In the genomic region with DNA sequence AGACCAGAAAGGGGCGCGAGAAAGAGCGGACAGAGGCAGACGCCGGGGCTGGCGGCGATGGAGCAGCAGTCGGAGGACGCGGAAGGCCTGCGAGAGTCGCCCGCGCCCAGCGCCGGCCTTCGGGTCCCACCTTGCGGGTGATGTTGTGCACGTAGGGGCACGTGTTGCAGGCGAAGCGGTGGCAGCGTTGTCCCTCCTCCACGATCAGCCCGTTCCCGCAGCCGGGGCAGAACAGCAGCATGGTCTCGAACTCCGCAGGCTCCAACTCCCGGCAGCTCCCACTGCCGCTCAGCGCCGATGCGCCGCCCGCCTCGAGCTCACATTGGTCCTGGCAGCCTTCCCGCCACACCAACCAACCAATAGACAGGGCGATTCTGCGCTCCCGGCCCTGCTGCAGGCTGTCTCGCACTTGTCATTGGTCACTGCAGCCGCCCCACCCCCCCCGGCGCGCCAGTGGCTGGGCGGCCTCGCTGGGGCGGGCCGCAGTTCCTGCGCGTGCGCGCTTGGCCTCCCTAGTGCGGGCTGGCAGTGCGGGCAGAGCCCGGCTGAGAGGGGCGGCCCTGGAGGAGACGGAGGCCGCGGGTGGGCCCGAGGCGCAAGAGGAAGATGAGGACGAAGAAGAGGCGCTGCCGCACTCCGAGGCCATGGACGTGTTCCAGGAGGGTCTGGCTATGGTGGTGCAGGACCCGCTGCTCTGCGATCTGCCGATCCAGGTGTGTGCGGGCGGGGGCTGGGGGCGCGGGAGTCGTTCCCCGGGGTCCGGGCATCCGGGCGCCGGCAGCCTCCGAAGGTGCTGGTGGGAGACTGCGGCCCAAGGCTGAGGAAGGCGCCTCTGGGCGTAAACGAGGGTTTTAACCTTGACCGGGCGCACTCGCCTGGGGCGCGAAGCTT, we compare ENCODE assay signal across 8 cellular contexts. TPM values are rescaled to one million over a fixed set of nuclear protein-coding genes. Genes with fewer than 3 reads are reported as not detected.
A peak's percentile ranks its signal among the peaks of the same experiment; 100 is the strongest.
DNase-seq lines count a peak whose midpoint lies in the region; ATAC-seq, FAIRE-seq and TF ChIP-seq lines count a peak whose summit lies in the region.

A gene (minus strand): TSS at position 263 of the 891 bp plus-strand sequence. CDS start 22 bp downstream, at position 241.
A gene (plus strand): TSS at position 483 of the 891 bp plus-strand sequence. CDS start 189 bp downstream, at position 672.

- FAIRE-seq in GM19239 (lab: Jason Lieb, UNC) = peak; percentile 94

- CTCF ChIA-PET in activated CD4-positive, alpha-beta T cell treated with anti-CD3 and anti-CD28 coated beads for 36 hours (lab: Charles Lee) = interaction anchor here (0.8 to 2.2 kb wide), 5 partner anchors 12 to 375 kb away, joined by 3 to 15 read pairs (median 6); no protein-coding TSS in a partner anchor

- H3K4me1 Mint-ChIP-seq in activated CD4-positive, alpha-beta T cell treated with anti-CD3 and anti-CD28 coated beads for 36 hours = peaks cover 30% of the 10 kb centered on the region

- no peaks in the 10 kb centered on the region for H3K9me3 ChIP-seq in BE2C

- no peaks in the 10 kb centered on the region for H3K27me3 Mint-ChIP-seq in activated CD4-positive, alpha-beta T cell treated with anti-CD3 and anti-CD28 coated beads for 36 hours

- peak; percentile 99 for DNase-seq in BE2C
- peak; percentile 99 for DNase-seq in GM19239 (ENCODE audit: insufficient read length, low spot score)
- peak; percentile 98 to 99 for DNase-seq in NCI-H524 (lab: John Stamatoyannopoulos, UW)
- peak; percentile 100 for DNase-seq in activated CD4-positive, alpha-beta T cell treated with anti-CD3 and anti-CD28 coated beads for 36 hours
- peak; percentile 99 for DNase-seq in choroid plexus epithelial cell (ENCODE audit: low read depth)
- peak; percentile 99 for DNase-seq in left colon
- DNase-seq in stimulated activated CD4-positive, alpha-beta T cell treated with anti-CD3 and anti-CD28 coated beads, Interleukin-1b, Interleukin-23, amount 100 ng/mL, for 4 hours (ENCODE audit: low read depth in 2 of 2) = peak; percentile 95 to 98

- peak; percentile 94 for ATAC-seq in HG03442 (IDR thresholded peaks at IDR 0.05; ENCODE audit: unreplicated experiment)
- peak; percentile 98 for ATAC-seq in activated CD4-positive, alpha-beta T cell treated with anti-CD3 and anti-CD28 coated beads for 36 hours
- ATAC-seq in left colon = peak; percentile 93

- no peaks in the 10 kb centered on the region for H3K27me3 ChIP-seq in BE2C

- H3K36me3 ChIP-seq in BE2C = peaks cover 45% of the 10 kb centered on the region

- peak within 1 kb of the TSS; percentile 90 for H3K27ac Mint-ChIP-seq in activated CD4-positive, alpha-beta T cell treated with anti-CD3 and anti-CD28 coated beads for 36 hours

- peaks cover 31% of the 10 kb centered on the region for H3K36me3 Mint-ChIP-seq in activated CD4-positive, alpha-beta T cell treated with anti-CD3 and anti-CD28 coated beads for 36 hours (ENCODE audit: low read depth)

- no peaks in the 10 kb centered on the region for H3K9me3 Mint-ChIP-seq in activated CD4-positive, alpha-beta T cell treated with anti-CD3 and anti-CD28 coated beads for 36 hours (ENCODE audit: low read depth)

- H3K4me3 ChIP-seq in BE2C (ENCODE audit: low read depth, low read length) (peak within 1 kb of the TSS; percentile 79), choroid plexus epithelial cell (ENCODE audit: low read depth, low read length) (peak within 1 kb of the TSS; percentile 89)

- no peak for TF ChIP-seq CTCF in BE2C (IDR thresholded peaks at IDR 0.05; ENCODE audit: low read depth, low read length)
- no peak for TF ChIP-seq CTCF in choroid plexus epithelial cell (conservative IDR thresholded peaks at IDR 0.05; ENCODE audit: low read depth, low read length)

- peak within 1 kb of the TSS; percentile 94 for H3K4me3 Mint-ChIP-seq in activated CD4-positive, alpha-beta T cell treated with anti-CD3 and anti-CD28 coated beads for 36 hours

- H3K4me1 ChIP-seq in BE2C = no peaks in the 10 kb centered on the region

- intact Hi-C loops in activated CD4-positive, alpha-beta T cell treated with anti-CD3 and anti-CD28 coated beads for 36 hours (cut with DNase I, micrococcal nuclease) = loop anchor here in 1 of 2 experiments (1.0 kb wide), 9 partner anchors 25 to 474 kb away; a partner anchor contains a TSS
- intact Hi-C loops in left colon (cut with DNase I, micrococcal nuclease) = no loop called here

- POLR2A ChIA-PET in activated CD4-positive, alpha-beta T cell treated with anti-CD3 and anti-CD28 coated beads for 36 hours (lab: Charles Lee) = interaction anchor here (0.6 to 1.4 kb wide), 5 partner anchors 12 to 181 kb away, joined by 3 to 4 read pairs (median 4); a partner anchor contains a TSS

RNA-seq across cellular contexts. Expression of the first gene that starts in this region (rescaled TPM):
- 55.3 TPM for polyA plus RNA-seq in BE2C (2012; ENCODE audit: insufficient read depth, insufficient read length, low read depth)
- 10 to 100 TPM; 31.9 to 46.8 TPM for total RNA-seq in activated CD4-positive, alpha-beta T cell treated with anti-CD3 and anti-CD28 coated beads for 36 hours
- 10 to 100 TPM; 10.9 to 18.3 TPM for total RNA-seq in left colon

RNA-seq across cellular contexts. Expression of the second gene that starts in this region (rescaled TPM):
- polyA plus RNA-seq in BE2C (2012; ENCODE audit: insufficient read depth, insufficient read length, low read depth) = 80.0 TPM
- 10 to 100 TPM; 42.5 to 50.0 TPM for total RNA-seq in activated CD4-positive, alpha-beta T cell treated with anti-CD3 and anti-CD28 coated beads for 36 hours
- total RNA-seq in left colon = 10 to 100 TPM; 20.7 to 24.7 TPM

Comparison
In these comparisons a context has a peak if more than half of its experiments do, and no peak if none do; other contexts are left out.
1. Peak in every context shown above with its lines: DNase-seq, ATAC-seq and H3K4me3 ChIP-seq.